Comparison of ENCODE assay signal across 18 cellular contexts in the genomic region with DNA sequence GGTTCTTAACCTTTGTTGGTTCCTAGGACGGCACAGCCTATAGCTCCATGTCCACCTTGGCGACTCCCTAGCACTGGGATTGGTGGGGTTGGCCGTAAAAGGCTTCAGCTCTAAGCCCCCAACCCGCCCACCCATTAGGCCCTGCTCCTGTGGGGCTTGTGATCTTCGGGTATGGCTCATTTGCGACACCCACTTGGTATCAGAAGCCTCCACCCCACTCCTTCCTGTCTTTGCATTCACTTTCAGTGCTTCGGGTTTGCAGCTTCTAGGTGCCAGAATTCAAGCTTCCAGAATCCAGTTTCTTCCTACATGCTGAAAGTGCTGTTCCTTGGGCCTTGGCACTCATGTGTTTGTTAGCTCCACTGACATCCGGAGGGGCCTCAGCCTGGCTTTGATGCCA. TPM values are rescaled to one million over a fixed set of nuclear protein-coding genes. Genes with fewer than 3 reads are reported as not detected.
DNase-seq lines count a peak whose midpoint lies in the region; ATAC-seq and TF ChIP-seq lines count a peak whose summit lies in the region.
"Had no signal": no experiment of that assay in that cellular context is flagged by ENCODE, and none has a peak within 500 bp of the region (broad histone marks: within the 10 kb centered on the region; RNA-seq: fewer than 3 reads in every experiment).

No MANE protein-coding gene starts in this region.

- peak; percentile 6 for ATAC-seq in left lobe of liver
- no peak for ATAC-seq in stimulated activated effector memory CD8-positive, alpha-beta T cell treated with anti-CD3 and anti-CD28 coated beads, Interleukin-12 subunit alpha, Interleukin-12 subunit beta, amount 100 ng/mL, for 72 hours
- ATAC-seq: CD8-positive, alpha-beta T cell; GM12878 had no signal

- peak; percentile 39 for DNase-seq in GM13976 (ENCODE audit: low spot score)
- DNase-seq in left lobe of liver (ENCODE audit: low spot score) = no peak
- DNase-seq in T-helper 2 cell = no peak
- no peak for DNase-seq in A673 (ENCODE audit: low spot score)
- DNase-seq in stimulated activated effector memory CD8-positive, alpha-beta T cell treated with anti-CD3 and anti-CD28 coated beads, Interleukin-12 subunit alpha, Interleukin-12 subunit beta, amount 100 ng/mL, for 72 hours (ENCODE audit: low spot score in 2 of 2) = no peak
- DNase-seq: Caco-2; CD4-positive, CD25-positive, alpha-beta regulatory T cell; CD8-positive, alpha-beta T cell; DMS153; DND-41; GOT3 had no signal

- H3K36me3 ChIP-seq in HEK293 (ENCODE audit: control insufficient read depth in 2 of 2, insufficient read depth in 1 of 2, low read length in 2 of 2) (no peaks in the 10 kb centered on the region), A673 (ENCODE audit: insufficient read depth, low read length, poor library complexity, severe bottlenecking) (no peaks in the 10 kb centered on the region)
- H3K36me3 ChIP-seq: BLaER1, HAP-1 had no signal

- H3K27ac ChIP-seq in HEK293 (ENCODE audit: extremely low read depth, low read depth, low read length) (no peak overlapping the region), A673 (ENCODE audit: low read depth, low read length, poor library complexity, severe bottlenecking) (no peak overlapping the region)
- H3K27ac ChIP-seq: BLaER1, C4-2B had no signal

- H3K27ac Mint-ChIP-seq in stimulated activated effector memory CD8-positive, alpha-beta T cell treated with anti-CD3 and anti-CD28 coated beads, Interleukin-12 subunit alpha, Interleukin-12 subunit beta, amount 100 ng/mL, for 72 hours = no peak overlapping the region
- H3K27ac Mint-ChIP-seq: B cell; CD4-positive, CD25-positive, alpha-beta regulatory T cell; CD8-positive, alpha-beta T cell had no signal

- intact Hi-C loops in A673 (cut with micrococcal nuclease; ENCODE audit: unreplicated experiment) = no loop called here

- no peak overlapping the region for H3K4me3 ChIP-seq in HEK293 (ENCODE audit: low read depth, low read length)
- H3K4me3 ChIP-seq in A673 (ENCODE audit: low read depth, low read length, poor library complexity, severe bottlenecking) = no peak overlapping the region
- H3K4me3 ChIP-seq: BLaER1, GM12878, HAP-1 had no signal

- H3K9me3 Mint-ChIP-seq in stimulated activated effector memory CD8-positive, alpha-beta T cell treated with anti-CD3 and anti-CD28 coated beads, Interleukin-12 subunit alpha, Interleukin-12 subunit beta, amount 100 ng/mL, for 72 hours = no peaks in the 10 kb centered on the region
- H3K9me3 Mint-ChIP-seq: CD8-positive, alpha-beta T cell had no signal

- no TSS peak for BruUV-seq in A673 (replicated peaks; lab: Mats Ljungman, UMichigan)

- H3K36me3 Mint-ChIP-seq in stimulated activated effector memory CD8-positive, alpha-beta T cell treated with anti-CD3 and anti-CD28 coated beads, Interleukin-12 subunit alpha, Interleukin-12 subunit beta, amount 100 ng/mL, for 72 hours = no peaks in the 10 kb centered on the region
- H3K36me3 Mint-ChIP-seq: CD4-positive, CD25-positive, alpha-beta regulatory T cell; CD8-positive, alpha-beta T cell had no signal

- H3K9me3 ChIP-seq in HEK293 (ENCODE audit: control insufficient read depth, insufficient read depth, low read depth, low read length) (no peaks in the 10 kb centered on the region), A673 (ENCODE audit: low read depth, low read length, poor library complexity, severe bottlenecking) (no peaks in the 10 kb centered on the region)
- H3K9me3 ChIP-seq: BLaER1, Caco-2, HAP-1 had no signal

- H3K4me1 Mint-ChIP-seq in stimulated activated effector memory CD8-positive, alpha-beta T cell treated with anti-CD3 and anti-CD28 coated beads, Interleukin-12 subunit alpha, Interleukin-12 subunit beta, amount 100 ng/mL, for 72 hours = no peaks in the 10 kb centered on the region
- H3K4me1 Mint-ChIP-seq: B cell had no signal

- in situ Hi-C loops in GM13976 (cut with MboI; ENCODE audit: low sequenced_read_pairs, unreplicated experiment) = no loop called here

- no peak overlapping the region for H3K4me3 Mint-ChIP-seq in stimulated activated effector memory CD8-positive, alpha-beta T cell treated with anti-CD3 and anti-CD28 coated beads, Interleukin-12 subunit alpha, Interleukin-12 subunit beta, amount 100 ng/mL, for 72 hours
- H3K4me3 Mint-ChIP-seq: B cell; CD4-positive, CD25-positive, alpha-beta regulatory T cell; CD8-positive, alpha-beta T cell had no signal

- H3K4me1 ChIP-seq in HEK293 (ENCODE audit: control insufficient read depth, insufficient read depth, low read length) (no peaks in the 10 kb centered on the region), A673 (ENCODE audit: insufficient read depth, low read length, poor library complexity, severe bottlenecking) (no peaks in the 10 kb centered on the region)
- H3K4me1 ChIP-seq: HAP-1 had no signal

- TF ChIP-seq CTCF in GM13976 (IDR thresholded peaks at IDR 0.05; ENCODE audit: borderline replicate concordance, control extremely low read depth, extremely low read depth, insufficient read depth, missing control alignments) (no peak), HEK293 (tag by site-specific recombination; IDR thresholded peaks at IDR 0.05) (no peak), A673 (conservative IDR thresholded peaks at IDR 0.05; ENCODE audit: low read depth, low read length) (no peak)

- CTCF ChIA-PET in HEK293 (lab: Yijun Ruan, JAX) = interaction anchor here (0.9 to 1.0 kb wide), 2 partner anchors 18 to 24 kb away, joined by 3 to 4 read pairs; no protein-coding TSS in a partner anchor
- CTCF ChIA-PET in A673 (lab: Charles Lee) = no interaction called here

- H3K27me3 ChIP-seq in A673 (replicated peaks; ENCODE audit: insufficient read depth, low read depth, low read length, poor library complexity) = no peaks in the 10 kb centered on the region
- H3K27me3 ChIP-seq: BLaER1 had no signal

- POLR2A ChIA-PET in HEK293 (lab: Yijun Ruan, JAX) = no interaction called here
- POLR2A ChIA-PET in A673 (lab: Charles Lee; ENCODE audit: low non-redundant PET) = no interaction called here

TF ChIP-seq in HEK293, 187 proteins besides CTCF, POLR2A, EP300 and RAD21:
- TF ChIP-seq ZFHX2 (tag by site-specific recombination; conservative IDR thresholded peaks at IDR 0.05) (peak; percentile 48), IKZF3 (tag by site-specific recombination; IDR thresholded peaks at IDR 0.05) (no peak)

RNA-seq across cellular contexts. Expression of gene HABP2, which starts 39.5 kb away (rescaled TPM):
- total RNA-seq in left lobe of liver = 289 TPM
- not detected in 2 replicates for total RNA-seq in A673 (2021)
- total RNA-seq: A172; B cell; CD4-positive, CD25-positive, alpha-beta regulatory T cell; CD8-positive, alpha-beta T cell had no signal

Comparison
In these comparisons a context has a peak if more than half of its experiments do, and no peak if none do; other contexts are left out.
1. RNA of gene HABP2, which starts 39.5 kb away (total RNA-seq): 289 TPM in left lobe of liver (single experiment); not detected in A673; every median in the first group is over 100 times any median in the second.